Comparison of ENCODE assay signal across 1 cellular context in the genomic region with DNA sequence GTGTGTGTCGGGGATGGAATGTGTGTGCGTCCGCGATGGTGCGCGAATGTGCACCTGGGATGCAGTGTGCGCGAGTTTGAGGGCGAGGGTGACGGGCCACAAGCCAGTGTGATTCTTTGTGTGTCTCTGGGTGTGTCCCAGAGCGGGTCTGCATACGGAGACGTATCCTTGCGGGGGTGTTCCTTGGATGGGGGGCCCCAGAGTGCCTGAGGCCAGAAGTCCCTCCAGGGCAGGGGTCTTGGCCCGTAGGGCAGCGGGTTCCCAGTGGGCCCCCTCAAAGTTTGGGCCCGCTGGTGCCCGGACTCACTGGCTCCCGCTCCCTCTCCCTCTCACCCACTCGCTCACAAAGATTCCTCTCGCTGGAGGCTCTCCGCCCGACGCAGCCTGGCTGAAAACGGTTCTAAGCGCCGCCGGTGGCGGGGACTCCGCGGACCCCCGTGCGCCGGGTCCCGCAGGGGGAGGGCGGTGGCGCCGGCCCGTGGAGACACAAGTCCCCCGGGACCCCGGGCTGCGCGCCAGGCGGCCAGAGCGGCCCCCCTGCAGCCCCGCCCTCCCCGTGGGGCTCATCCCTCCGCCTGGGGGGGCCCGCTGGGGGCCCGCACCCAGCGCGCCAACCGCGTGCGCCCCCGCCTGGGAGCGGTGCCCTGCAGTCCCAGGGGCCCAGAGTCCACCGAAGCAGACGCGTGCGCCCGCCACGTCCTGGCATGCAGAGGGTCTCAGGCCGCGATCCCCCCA.
A peak's percentile ranks its signal among the peaks of the same experiment; 100 is the strongest.
TF ChIP-seq lines count a peak whose summit lies in the region.

No MANE protein-coding gene starts in this region.

TF ChIP-seq in HepG2, 621 proteins besides CTCF, POLR2A, EP300 and RAD21 (continued from another document):
- TF ChIP-seq, protein P1, sequence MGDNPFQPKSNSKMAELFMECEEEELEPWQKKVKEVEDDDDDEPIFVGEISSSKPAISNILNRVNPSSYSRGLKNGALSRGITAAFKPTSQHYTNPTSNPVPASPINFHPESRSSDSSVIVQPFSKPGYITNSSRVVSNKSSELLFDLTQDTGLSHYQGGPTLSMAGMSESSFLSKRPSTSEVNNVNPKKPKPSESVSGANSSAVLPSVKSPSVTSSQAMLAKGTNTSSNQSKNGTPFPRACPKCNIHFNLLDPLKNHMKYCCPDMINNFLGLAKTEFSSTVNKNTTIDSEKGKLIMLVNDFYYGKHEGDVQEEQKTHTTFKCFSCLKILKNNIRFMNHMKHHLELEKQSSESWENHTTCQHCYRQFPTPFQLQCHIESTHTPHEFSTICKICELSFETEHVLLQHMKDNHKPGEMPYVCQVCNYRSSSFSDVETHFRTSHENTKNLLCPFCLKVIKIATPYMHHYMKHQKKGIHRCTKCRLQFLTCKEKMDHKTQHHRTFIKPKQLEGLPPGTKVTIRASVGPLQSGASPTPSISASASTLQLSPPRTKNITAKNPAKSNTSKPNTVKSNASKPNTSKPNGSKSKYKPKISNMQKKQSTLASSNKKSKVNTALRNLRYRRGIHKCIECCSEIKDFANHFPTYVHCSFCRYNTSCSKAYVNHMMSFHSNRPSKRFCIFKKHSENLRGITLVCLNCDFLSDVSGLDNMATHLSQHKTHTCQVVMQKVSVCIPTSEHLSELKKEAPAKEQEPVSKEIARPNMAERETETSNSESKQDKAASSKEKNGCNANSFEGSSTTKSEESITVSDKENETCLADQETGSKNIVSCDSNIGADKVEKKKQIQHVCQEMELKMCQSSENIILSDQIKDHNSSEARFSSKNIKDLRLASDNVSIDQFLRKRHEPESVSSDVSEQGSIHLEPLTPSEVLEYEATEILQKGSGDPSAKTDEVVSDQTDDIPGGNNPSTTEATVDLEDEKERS (CRISPR knock-in tag; IDR thresholded peaks at IDR 0.05) = no peak
- TF ChIP-seq, protein P2, sequence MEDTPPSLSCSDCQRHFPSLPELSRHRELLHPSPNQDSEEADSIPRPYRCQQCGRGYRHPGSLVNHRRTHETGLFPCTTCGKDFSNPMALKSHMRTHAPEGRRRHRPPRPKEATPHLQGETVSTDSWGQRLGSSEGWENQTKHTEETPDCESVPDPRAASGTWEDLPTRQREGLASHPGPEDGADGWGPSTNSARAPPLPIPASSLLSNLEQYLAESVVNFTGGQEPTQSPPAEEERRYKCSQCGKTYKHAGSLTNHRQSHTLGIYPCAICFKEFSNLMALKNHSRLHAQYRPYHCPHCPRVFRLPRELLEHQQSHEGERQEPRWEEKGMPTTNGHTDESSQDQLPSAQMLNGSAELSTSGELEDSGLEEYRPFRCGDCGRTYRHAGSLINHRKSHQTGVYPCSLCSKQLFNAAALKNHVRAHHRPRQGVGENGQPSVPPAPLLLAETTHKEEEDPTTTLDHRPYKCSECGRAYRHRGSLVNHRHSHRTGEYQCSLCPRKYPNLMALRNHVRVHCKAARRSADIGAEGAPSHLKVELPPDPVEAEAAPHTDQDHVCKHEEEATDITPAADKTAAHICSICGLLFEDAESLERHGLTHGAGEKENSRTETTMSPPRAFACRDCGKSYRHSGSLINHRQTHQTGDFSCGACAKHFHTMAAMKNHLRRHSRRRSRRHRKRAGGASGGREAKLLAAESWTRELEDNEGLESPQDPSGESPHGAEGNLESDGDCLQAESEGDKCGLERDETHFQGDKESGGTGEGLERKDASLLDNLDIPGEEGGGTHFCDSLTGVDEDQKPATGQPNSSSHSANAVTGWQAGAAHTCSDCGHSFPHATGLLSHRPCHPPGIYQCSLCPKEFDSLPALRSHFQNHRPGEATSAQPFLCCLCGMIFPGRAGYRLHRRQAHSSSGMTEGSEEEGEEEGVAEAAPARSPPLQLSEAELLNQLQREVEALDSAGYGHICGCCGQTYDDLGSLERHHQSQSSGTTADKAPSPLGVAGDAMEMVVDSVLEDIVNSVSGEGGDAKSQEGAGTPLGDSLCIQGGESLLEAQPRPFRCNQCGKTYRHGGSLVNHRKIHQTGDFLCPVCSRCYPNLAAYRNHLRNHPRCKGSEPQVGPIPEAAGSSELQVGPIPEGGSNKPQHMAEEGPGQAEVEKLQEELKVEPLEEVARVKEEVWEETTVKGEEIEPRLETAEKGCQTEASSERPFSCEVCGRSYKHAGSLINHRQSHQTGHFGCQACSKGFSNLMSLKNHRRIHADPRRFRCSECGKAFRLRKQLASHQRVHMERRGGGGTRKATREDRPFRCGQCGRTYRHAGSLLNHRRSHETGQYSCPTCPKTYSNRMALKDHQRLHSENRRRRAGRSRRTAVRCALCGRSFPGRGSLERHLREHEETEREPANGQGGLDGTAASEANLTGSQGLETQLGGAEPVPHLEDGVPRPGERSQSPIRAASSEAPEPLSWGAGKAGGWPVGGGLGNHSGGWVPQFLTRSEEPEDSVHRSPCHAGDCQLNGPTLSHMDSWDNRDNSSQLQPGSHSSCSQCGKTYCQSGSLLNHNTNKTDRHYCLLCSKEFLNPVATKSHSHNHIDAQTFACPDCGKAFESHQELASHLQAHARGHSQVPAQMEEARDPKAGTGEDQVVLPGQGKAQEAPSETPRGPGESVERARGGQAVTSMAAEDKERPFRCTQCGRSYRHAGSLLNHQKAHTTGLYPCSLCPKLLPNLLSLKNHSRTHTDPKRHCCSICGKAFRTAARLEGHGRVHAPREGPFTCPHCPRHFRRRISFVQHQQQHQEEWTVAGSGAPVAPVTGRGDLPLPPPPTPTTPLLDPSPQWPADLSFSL (CRISPR knock-in tag; IDR thresholded peaks at IDR 0.05) = peak; percentile 67
- TF ChIP-seq PHF8 (CRISPR knock-in tag; IDR thresholded peaks at IDR 0.05) (peak; percentile 65), ZNF354B (CRISPR knock-in tag; IDR thresholded peaks at IDR 0.05) (no peak), HOXD1 (CRISPR knock-in tag; IDR thresholded peaks at IDR 0.05) (no peak), ZNF274 (CRISPR knock-in tag; IDR thresholded peaks at IDR 0.05) (no peak), ZNF7 (CRISPR knock-in tag; IDR thresholded peaks at IDR 0.05) (no peak), PRPF4 (IDR thresholded peaks at IDR 0.05; ENCODE audit: low read depth, low read length, poor library complexity, severe bottlenecking) (no peak), ZNF296 (CRISPR knock-in tag; conservative IDR thresholded peaks at IDR 0.05) (0 out of 2 replicates have a peak, but pooled peaks have one; percentile 39), KLF16 (CRISPR knock-in tag; IDR thresholded peaks at IDR 0.05) (peak in 1 of 2 experiments; percentile 43; a peak in 1 of 4 replicates), MAZ (IDR thresholded peaks at IDR 0.05; ENCODE audit: borderline replicate concordance, low read depth, low read length) (0 out of 2 replicates have a peak, but pooled peaks have one; percentile 14), MAZ (CRISPR knock-in tag; IDR thresholded peaks at IDR 0.05; ENCODE audit: low read depth) (peak; percentile 43; the same call in 1 of the 2 replicates)
- TF ChIP-seq, protein P3, sequence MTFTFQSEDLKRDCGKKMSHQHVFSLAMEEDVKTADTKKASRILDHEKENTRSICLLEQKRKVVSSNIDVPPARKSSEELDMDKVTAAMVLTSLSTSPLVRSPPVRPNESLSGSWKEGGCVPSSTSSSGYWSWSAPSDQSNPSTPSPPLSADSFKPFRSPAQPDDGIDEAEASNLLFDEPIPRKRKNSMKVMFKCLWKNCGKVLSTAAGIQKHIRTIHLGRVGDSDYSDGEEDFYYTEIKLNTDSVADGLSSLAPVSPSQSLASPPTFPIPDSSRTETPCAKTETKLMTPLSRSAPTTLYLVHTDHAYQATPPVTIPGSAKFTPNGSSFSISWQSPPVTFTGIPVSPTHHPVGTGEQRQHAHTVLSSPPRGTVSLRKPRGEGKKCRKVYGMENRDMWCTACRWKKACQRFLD (CRISPR knock-in tag; IDR thresholded peaks at IDR 0.05; ENCODE audit: borderline replicate concordance) = no peak
